In genomic region chr13:107999751-108000150, GRCh38 we compare ENCODE assay signal across 7 cellular contexts.
"Had no signal": no experiment of that assay in that cellular context is flagged by ENCODE, and none has a peak within 500 bp of the region (broad histone marks: within the 10 kb centered on the region; RNA-seq: fewer than 3 reads in every experiment).

No MANE protein-coding gene starts in this region.

- H3K4me3 Mint-ChIP-seq: GM23338, H9 had no signal

- H3K27ac ChIP-seq: HL-60 had no signal

- ATAC-seq: GM23338, K562 had no signal

- DNase-seq: H9, HCEC 1CT, IMR-90, KG1 had no signal

- H3K27ac Mint-ChIP-seq: GM23338, H9 had no signal

- H3K4me3 ChIP-seq: GM23338, K562 had no signal

- H3K4me2 ChIP-seq: GM23338 had no signal
